ENCODE assay signal across 1 cellular context in the genomic region with DNA sequence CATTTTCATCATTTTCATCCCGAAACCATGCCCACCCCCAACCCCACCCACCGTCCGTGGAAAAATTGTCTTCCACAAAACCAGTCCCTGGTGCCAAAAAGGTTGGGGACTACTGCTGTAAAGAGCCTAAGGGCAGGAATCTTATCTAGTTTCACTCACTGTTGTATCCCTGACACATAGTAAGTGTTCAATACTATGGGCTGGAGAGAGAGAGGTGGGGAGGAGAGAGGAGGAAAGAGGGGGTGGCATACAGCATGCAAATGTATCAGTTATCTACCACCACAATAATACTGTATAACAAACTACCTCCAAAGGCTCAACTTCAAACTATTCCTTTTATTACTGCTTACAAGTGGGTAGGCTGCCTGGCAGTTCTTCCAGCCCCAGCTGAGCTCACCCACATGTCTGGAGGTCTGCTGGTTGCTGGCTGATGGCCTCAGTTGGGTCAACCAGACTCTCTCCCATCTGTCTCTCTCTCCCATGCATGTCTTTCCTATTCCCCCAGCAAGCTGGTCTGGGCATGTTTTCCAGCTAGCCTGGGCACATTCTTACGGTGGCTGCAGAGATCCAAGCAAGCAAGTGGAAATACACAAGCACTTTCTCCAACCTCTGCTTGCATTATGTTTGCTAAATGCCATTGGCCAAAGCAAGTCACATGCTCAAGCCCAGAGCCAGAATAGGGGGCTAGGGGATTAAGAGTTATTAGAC.
TF ChIP-seq lines count a peak whose summit lies in the region.

No MANE protein-coding gene starts in this region.

TF ChIP-seq in K562, 482 proteins besides CTCF, POLR2A, EP300 and RAD21:
- peak; percentile 2; the same call in 1 of the 2 replicates for TF ChIP-seq FOSL1 (tag; conservative IDR thresholded peaks at IDR 0.05)
- TF ChIP-seq RBM25 (IDR thresholded peaks at IDR 0.05; ENCODE audit: low read depth, low read length, severe bottlenecking) = no peak
